ENCODE assay signal across 19 cellular contexts in genomic region chr2:175557810-175558377, GRCh38.
"Had no signal": no experiment of that assay in that cellular context is flagged by ENCODE, and none has a peak within 500 bp of the region (broad histone marks: within the 10 kb centered on the region; RNA-seq: fewer than 3 reads in every experiment).

No MANE protein-coding gene starts in this region.

- H3K4me3 Mint-ChIP-seq: activated CD4-positive, alpha-beta T cell treated with anti-CD3 and anti-CD28 coated beads, Interleukin-2, amount 10 ng/mL, durations not matched to agents 24 days and 14 days; activated CD8-positive, alpha-beta T cell treated with anti-CD3 and anti-CD28 coated beads, Interleukin-2, amount 10 ng/mL, durations not matched to agents 7 days and 5 days; activated naive CD4-positive, alpha-beta T cell treated with anti-CD3 and anti-CD28 coated beads, Interleukin-2, amount 10 ng/mL, durations not matched to agents 7 days and 5 days; activated naive CD8-positive, alpha-beta T cell treated with anti-CD3 and anti-CD28 coated beads, Interleukin-2, amount 50 U/mL, for 24 hours; activated T-cell treated with anti-CD3 and anti-CD28 coated beads, Interleukin-2, amount 50 U/mL, for 24 hours; brain had no signal

- H3K9me3 Mint-ChIP-seq: activated CD4-positive, alpha-beta T cell treated with anti-CD3 and anti-CD28 coated beads, Interleukin-2, amount 10 ng/mL, durations not matched to agents 24 days and 14 days; activated naive CD4-positive, alpha-beta T cell treated with anti-CD3 and anti-CD28 coated beads, Interleukin-2, amount 10 ng/mL, durations not matched to agents 7 days and 5 days; activated naive CD8-positive, alpha-beta T cell treated with anti-CD3 and anti-CD28 coated beads, Interleukin-2, amount 50 U/mL, for 24 hours; activated T-cell treated with anti-CD3 and anti-CD28 coated beads, Interleukin-2, amount 50 U/mL, for 24 hours; brain had no signal

- H3K4me3 ChIP-seq: left ventricle myocardium inferior, pancreas, tibial artery, uterus had no signal

- DNase-seq: activated CD4-positive, alpha-beta T cell treated with anti-CD3 and anti-CD28 coated beads, Interleukin-2, amount 10 ng/mL, durations not matched to agents 24 days and 14 days; activated CD8-positive, alpha-beta T cell treated with anti-CD3 and anti-CD28 coated beads, Interleukin-2, amount 10 ng/mL, durations not matched to agents 7 days and 5 days; activated naive CD4-positive, alpha-beta T cell treated with anti-CD3 and anti-CD28 coated beads, Interleukin-2, amount 10 ng/mL, durations not matched to agents 7 days and 5 days; activated naive CD8-positive, alpha-beta T cell treated with anti-CD3 and anti-CD28 coated beads, Interleukin-2, amount 50 U/mL, for 24 hours; activated T-cell treated with anti-CD3 and anti-CD28 coated beads, Interleukin-2, amount 50 U/mL, for 24 hours; anterior cingulate cortex; caudate nucleus; foreskin keratinocyte; hypothalamus; left ventricle myocardium inferior; mammary epithelial cell; pancreas; stimulated activated naive CD4-positive, alpha-beta T cell; T1000; tibial artery; uterus had no signal

- H3K4me1 Mint-ChIP-seq: activated CD4-positive, alpha-beta T cell treated with anti-CD3 and anti-CD28 coated beads, Interleukin-2, amount 10 ng/mL, durations not matched to agents 24 days and 14 days; activated naive CD4-positive, alpha-beta T cell treated with anti-CD3 and anti-CD28 coated beads, Interleukin-2, amount 10 ng/mL, durations not matched to agents 7 days and 5 days; activated naive CD8-positive, alpha-beta T cell treated with anti-CD3 and anti-CD28 coated beads, Interleukin-2, amount 50 U/mL, for 24 hours had no signal

- H3K4me1 ChIP-seq: foreskin keratinocyte, left ventricle myocardium inferior, pancreas, tibial artery, uterus had no signal

- H3K27me3 ChIP-seq: foreskin keratinocyte, tibial artery, uterus had no signal

- H3K27ac Mint-ChIP-seq: activated CD4-positive, alpha-beta T cell treated with anti-CD3 and anti-CD28 coated beads, Interleukin-2, amount 10 ng/mL, durations not matched to agents 24 days and 14 days; activated CD8-positive, alpha-beta T cell treated with anti-CD3 and anti-CD28 coated beads, Interleukin-2, amount 10 ng/mL, durations not matched to agents 7 days and 5 days; activated naive CD4-positive, alpha-beta T cell treated with anti-CD3 and anti-CD28 coated beads, Interleukin-2, amount 10 ng/mL, durations not matched to agents 7 days and 5 days; activated naive CD8-positive, alpha-beta T cell treated with anti-CD3 and anti-CD28 coated beads, Interleukin-2, amount 50 U/mL, for 24 hours; activated T-cell treated with anti-CD3 and anti-CD28 coated beads, Interleukin-2, amount 50 U/mL, for 24 hours had no signal

- H3K36me3 ChIP-seq: left ventricle myocardium inferior, pancreas, tibial artery, uterus had no signal

- H3K27ac ChIP-seq: epithelial cell of prostate, foreskin keratinocyte, left ventricle myocardium inferior, pancreas, tibial artery, uterus had no signal

- ATAC-seq: activated CD8-positive, alpha-beta T cell treated with anti-CD3 and anti-CD28 coated beads, Interleukin-2, amount 10 ng/mL, durations not matched to agents 7 days and 5 days; activated naive CD8-positive, alpha-beta T cell treated with anti-CD3 and anti-CD28 coated beads, Interleukin-2, amount 50 U/mL, for 24 hours; foreskin keratinocyte; pancreas; sciatic nerve had no signal

- H3K9me3 ChIP-seq: left ventricle myocardium inferior, pancreas, tibial artery, uterus had no signal

- H3K36me3 Mint-ChIP-seq: activated naive CD4-positive, alpha-beta T cell treated with anti-CD3 and anti-CD28 coated beads, Interleukin-2, amount 10 ng/mL, durations not matched to agents 7 days and 5 days; brain had no signal
